ENCODE assay signal across 16 cellular contexts in genomic region chr17:81550285-81550684, GRCh38. TPM values are rescaled to one million over a fixed set of nuclear protein-coding genes. Genes with fewer than 3 reads are reported as not detected.
DNase-seq lines count a peak whose midpoint lies in the region; ATAC-seq, FAIRE-seq and TF ChIP-seq lines count a peak whose summit lies in the region.
"Had no signal": no experiment of that assay in that cellular context is flagged by ENCODE, and none has a peak within 500 bp of the region (broad histone marks: within the 10 kb centered on the region; RNA-seq: fewer than 3 reads in every experiment).

No MANE protein-coding gene starts in this region.

- H3K9ac ChIP-seq in BLaER1 treated with 17β-estradiol and CSF1 and Interleukin-3, amounts not matched to agents 10 nM and 100 nM = peak overlapping the region in 8 of 11 experiments; percentile 19 to 94 (median 86); a peak in 10 of 22 replicates
- H3K9ac ChIP-seq in DND-41 (ENCODE audit: low read depth, low read length) = peak overlapping the region; percentile 10; the same call in 1 of the 2 replicates
- no peak overlapping the region for H3K9ac ChIP-seq in colonic mucosa (ENCODE audit: low read depth in 2 of 2, low read length in 2 of 2)

- H3K27me3 ChIP-seq in BLaER1 treated with 17β-estradiol and CSF1 and Interleukin-3, amounts not matched to agents 10 nM and 100 nM = no peaks in the 10 kb centered on the region
- H3K27me3 ChIP-seq in DND-41 (ENCODE audit: insufficient read depth, low read length, poor library complexity) (no peaks in the 10 kb centered on the region), small intestine (ENCODE audit: control insufficient read depth in 2 of 2, insufficient read depth in 2 of 2, low read length in 2 of 2) (no peaks in the 10 kb centered on the region), colonic mucosa (no peaks in the 10 kb centered on the region)
- H3K27me3 ChIP-seq: sigmoid colon had no signal

- H3K27ac Mint-ChIP-seq in activated naive CD8-positive, alpha-beta T cell = no peak overlapping the region
- H3K27ac Mint-ChIP-seq in mesothelial cell of epicardium = no peak overlapping the region

- H3K27ac ChIP-seq in BLaER1 treated with 17β-estradiol and CSF1 and Interleukin-3, amounts not matched to agents 10 nM and 100 nM = no peak overlapping the region
- H3K27ac ChIP-seq in DND-41 (ENCODE audit: low read length) (no peak overlapping the region), small intestine (ENCODE audit: low read depth in 1 of 2, low read length in 1 of 2) (no peak overlapping the region), colonic mucosa (no peak overlapping the region)
- H3K27ac ChIP-seq: sigmoid colon had no signal

- WGBS in small intestine, 3 donors = 92 to 97% (median 94%) methylated on average over 15 of the region's 15 CpGs

- no peak for FAIRE-seq in H54 (lab: Jason Lieb, UNC)
- no peak for FAIRE-seq in small intestine (lab: Jason Lieb, UNC)
- FAIRE-seq: bronchial epithelial cell, endometrium, G401.6, GM18507 had no signal

- TF ChIP-seq CTCF in DND-41 (IDR thresholded peaks at IDR 0.05; ENCODE audit: borderline replicate concordance, extremely low read depth, low read length, poor library complexity, severe bottlenecking) = no peak
- no peak for TF ChIP-seq CTCF in mesothelial cell of epicardium (IDR thresholded peaks at IDR 0.05; ENCODE audit: unreplicated experiment)
- no peak for TF ChIP-seq CTCF in colonic mucosa (IDR thresholded peaks at IDR 0.05)

- no peaks in the 10 kb centered on the region for H3K27me3 Mint-ChIP-seq in activated naive CD8-positive, alpha-beta T cell
- no peaks in the 10 kb centered on the region for H3K27me3 Mint-ChIP-seq in mesothelial cell of epicardium (ENCODE audit: low read depth)

- H3K36me3 Mint-ChIP-seq in activated naive CD8-positive, alpha-beta T cell = no peaks in the 10 kb centered on the region
- H3K36me3 Mint-ChIP-seq in mesothelial cell of epicardium = peaks cover 12% of the 10 kb centered on the region

- no peaks in the 10 kb centered on the region for H3K9me3 Mint-ChIP-seq in activated naive CD8-positive, alpha-beta T cell (ENCODE audit: low read depth)
- no peaks in the 10 kb centered on the region for H3K9me3 Mint-ChIP-seq in mesothelial cell of epicardium

- H3K4me1 Mint-ChIP-seq in activated naive CD8-positive, alpha-beta T cell (ENCODE audit: low read depth) = peaks cover 26% of the 10 kb centered on the region
- peaks cover 25% of the 10 kb centered on the region for H3K4me1 Mint-ChIP-seq in mesothelial cell of epicardium

- intact Hi-C loops in colonic mucosa (cut with DNase I) = no loop called here

- no peak for DNase-seq in DND-41
- DNase-seq in mesothelial cell of epicardium (ENCODE audit: low spot score in 2 of 2, unreplicated experiment in 2 of 2) = no peak
- no peak for DNase-seq in H54 (ENCODE audit: insufficient read length, low spot score)
- no peak for DNase-seq in small intestine
- no peak for DNase-seq in colonic mucosa
- DNase-seq: Kasumi-1, NCI-H187 treated with DMSO at 0.1 percent for 48 hours, sigmoid colon had no signal

- ATAC-seq in DND-41 (ENCODE audit: insufficient read depth, low read depth) = no peak
- ATAC-seq in HG03460 (IDR thresholded peaks at IDR 0.05; ENCODE audit: unreplicated experiment) = no peak

- H3K36me3 ChIP-seq in BLaER1 treated with 17β-estradiol and CSF1 and Interleukin-3, amounts not matched to agents 10 nM and 100 nM = peaks cover 42 to 58% (median 56%) of the 10 kb centered on the region in 11 experiments
- H3K36me3 ChIP-seq in DND-41 (ENCODE audit: insufficient read depth, low read length) = peaks cover 60% of the 10 kb centered on the region
- peaks cover 3 to 5% of the 10 kb centered on the region in 2 donors for H3K36me3 ChIP-seq in small intestine (ENCODE audit: control insufficient read depth in 2 of 2, insufficient read depth in 2 of 2, low read length in 2 of 2)
- H3K36me3 ChIP-seq in colonic mucosa = peaks cover 8% of the 10 kb centered on the region

- peaks cover 32 to 45% (median 40%) of the 10 kb centered on the region in 10 experiments for H3K4me1 ChIP-seq in BLaER1 treated with 17β-estradiol and CSF1 and Interleukin-3, amounts not matched to agents 10 nM and 100 nM
- H3K4me1 ChIP-seq in DND-41 (ENCODE audit: insufficient read depth, low read length) = peaks cover 44% of the 10 kb centered on the region
- H3K4me1 ChIP-seq in small intestine (ENCODE audit: control insufficient read depth in 2 of 2, insufficient read depth in 1 of 2, low read depth in 1 of 2, low read length in 1 of 2) = peaks cover 8% of the 10 kb centered on the region in 2 donors
- H3K4me1 ChIP-seq in colonic mucosa = peaks cover 15% of the 10 kb centered on the region

- H3K79me2 ChIP-seq in DND-41 (ENCODE audit: insufficient read depth, low read length) = peaks cover 40% of the 10 kb centered on the region

- peak overlapping the region; percentile 92 to 99 (median 97); a peak in 17 of 22 replicates for H3K4me2 ChIP-seq in BLaER1 treated with 17β-estradiol and CSF1 and Interleukin-3, amounts not matched to agents 10 nM and 100 nM
- peak overlapping the region; percentile 98 for H3K4me2 ChIP-seq in DND-41 (ENCODE audit: insufficient read depth, low read length)

- peak overlapping the region; percentile 90 for H3K4me3 Mint-ChIP-seq in activated naive CD8-positive, alpha-beta T cell
- H3K4me3 Mint-ChIP-seq in mesothelial cell of epicardium = peak overlapping the region; percentile 84

- peaks cover 4 to 77% (median 45%) of the 10 kb centered on the region in 11 experiments; a peak in 19 of 22 replicates for H4K20me1 ChIP-seq in BLaER1 treated with 17β-estradiol and CSF1 and Interleukin-3, amounts not matched to agents 10 nM and 100 nM
- H4K20me1 ChIP-seq in DND-41 (ENCODE audit: insufficient read depth, low read length) = peaks cover 26% of the 10 kb centered on the region

- no peak overlapping the region for H2AFZ ChIP-seq in DND-41 (ENCODE audit: low read depth, low read length)

- no peaks in the 10 kb centered on the region for H3K9me3 ChIP-seq in BLaER1 treated with 17β-estradiol and CSF1 and Interleukin-3, amounts not matched to agents 10 nM and 100 nM (replicated peaks in 1 of 11)
- no peaks in the 10 kb centered on the region for H3K9me3 ChIP-seq in DND-41 (ENCODE audit: insufficient read depth, low read length, severe bottlenecking)
- no peaks in the 10 kb centered on the region for H3K9me3 ChIP-seq in small intestine (ENCODE audit: control insufficient read depth, low read depth)
- no peaks in the 10 kb centered on the region for H3K9me3 ChIP-seq in colonic mucosa
- H3K9me3 ChIP-seq: sigmoid colon had no signal

- H3K4me3 ChIP-seq in BLaER1 treated with 17β-estradiol and CSF1 and Interleukin-3, amounts not matched to agents 10 nM and 100 nM = peak overlapping the region in 5 of 10 experiments; percentile 75 to 99 (median 94); a peak in 2 of 20 replicates
- H3K4me3 ChIP-seq in DND-41 (ENCODE audit: low read depth in 1 of 2, low read length in 2 of 2) (peak overlapping the region in 1 of 2 experiments; percentile 85; a peak in 1 of 4 replicates), small intestine (ENCODE audit: low read depth in 1 of 2, low read length in 2 of 2) (no peak overlapping the region), colonic mucosa (no peak overlapping the region)
- H3K4me3 ChIP-seq: sigmoid colon had no signal

- no peak for TF ChIP-seq POLR2A in H54 (IDR thresholded peaks at IDR 0.05; ENCODE audit: low read depth, low read length)

RNA-seq across cellular contexts. Expression of gene FAAP100, which starts 1.9 kb away (rescaled TPM):
- total RNA-seq in mesothelial cell of epicardium (35.4 to 37.2 TPM (median 36.0 TPM) in 3 replicates), colonic mucosa (10 to 100 TPM; 16.5 to 34.3 TPM)
- polyA plus RNA-seq in small intestine = 10 to 100 TPM; 24.5 to 30.2 (median 29.2) TPM

RNA-seq across cellular contexts. Expression of gene FSCN2, which starts 22.1 kb away (rescaled TPM):
- total RNA-seq in mesothelial cell of epicardium = 13.0 to 17.3 TPM (median 13.3 TPM) in 3 replicates
- polyA plus RNA-seq in small intestine = 1 to 10 TPM in 1 of 3 donors, not detected in 2; 1.3 TPM
- 1 to 10 TPM; 1.0 to 2.2 TPM for total RNA-seq in colonic mucosa
- total RNA-seq: H7 had no signal

RNA-seq across cellular contexts. Expression of gene ACTG1, which starts 37.7 kb away (rescaled TPM):
- total RNA-seq in mesothelial cell of epicardium (4,391 to 4,678 TPM (median 4,589 TPM) in 3 replicates), colonic mucosa (1,000 to 10,000 TPM; 4,489 to 4,790 TPM)
- polyA plus RNA-seq in small intestine = 1,000 to 10,000 TPM; 1,318 to 3,459 (median 1,629) TPM

Comparison
In these comparisons a context has a peak if more than half of its experiments do, and no peak if none do; other contexts are left out.
1. H3K9ac ChIP-seq: peak in BLaER1 treated with 17β-estradiol and CSF1 and Interleukin-3, amounts not matched to agents 10 nM and 100 nM (8 of 11) and DND-41 (single experiment); none in colonic mucosa (0 of 2).